8 cellular contexts compared by ENCODE assay signal in the genomic region with DNA sequence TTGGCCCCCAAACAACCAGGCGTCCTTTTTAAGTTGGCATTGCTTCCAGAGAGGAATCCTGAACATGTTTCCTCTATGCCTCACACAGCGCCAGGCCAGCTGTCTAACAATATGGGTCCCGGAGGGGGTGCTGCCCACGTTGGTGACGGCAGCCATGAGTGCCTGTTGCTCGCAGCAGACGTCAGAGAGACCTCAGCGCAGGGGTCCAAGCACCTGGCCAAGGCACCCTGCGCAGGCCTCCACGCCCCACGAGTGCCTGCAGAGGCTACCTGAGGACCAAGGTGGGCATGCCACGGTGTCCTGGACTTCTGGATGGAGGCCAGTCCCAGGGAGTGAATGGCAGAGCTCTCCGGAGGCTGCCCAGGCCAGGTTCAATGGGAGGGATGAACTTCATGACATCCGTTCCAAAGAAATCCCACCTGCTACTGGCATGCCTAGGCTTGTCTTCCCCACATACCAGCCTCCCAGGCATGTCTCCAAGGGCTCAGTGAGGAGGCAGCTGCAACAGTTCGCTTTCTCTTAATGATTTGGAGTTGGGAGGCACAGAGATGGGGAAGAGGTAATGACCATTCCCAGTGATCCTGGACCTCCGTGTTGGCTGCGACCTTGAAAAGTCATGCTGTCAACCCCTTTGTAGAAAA. TPM values are rescaled to one million over a fixed set of nuclear protein-coding genes. Genes with fewer than 3 reads are reported as not detected.
DNase-seq lines count a peak whose midpoint lies in the region; ATAC-seq and TF ChIP-seq lines count a peak whose summit lies in the region.

No MANE protein-coding gene starts in this region.

- H3K36me3 ChIP-seq in neuronal stem cell (replicated peaks in 1 of 2; ENCODE audit: control insufficient read depth in 2 of 2, insufficient read depth in 2 of 2, low read length in 2 of 2) = no peaks in the 10 kb centered on the region

- peaks cover 14 to 31% of the 10 kb centered on the region in 2 donors for H3K4me1 ChIP-seq in neuronal stem cell (ENCODE audit: control insufficient read depth in 2 of 2, insufficient read depth in 1 of 2, low read depth in 1 of 2, low read length in 2 of 2)

- no peak for ATAC-seq in GM18867 (IDR thresholded peaks at IDR 0.05; ENCODE audit: unreplicated experiment)
- no peak for ATAC-seq in GM21360 (IDR thresholded peaks at IDR 0.05; ENCODE audit: unreplicated experiment)

- no peak overlapping the region for H4K8ac ChIP-seq in neuronal stem cell (ENCODE audit: low read depth, low read length)

- no peak overlapping the region for H3K14ac ChIP-seq in neuronal stem cell (ENCODE audit: low read length)

- H3K23ac ChIP-seq in neuronal stem cell (ENCODE audit: low read depth, low read length, poor library complexity) = peak overlapping the region; percentile 30

- H2AFZ ChIP-seq in neuronal stem cell (ENCODE audit: low read length) = peak overlapping the region; percentile 74

- H3K9me3 Mint-ChIP-seq in chondrocyte (ENCODE audit: low read depth) = no peaks in the 10 kb centered on the region

- H3K27ac ChIP-seq in neuronal stem cell (replicated peaks; ENCODE audit: low read length) = no peak overlapping the region

- H3K4me3 Mint-ChIP-seq in chondrocyte (ENCODE audit: unreplicated experiment) = no peak overlapping the region

- no peaks in the 10 kb centered on the region for H3K79me1 ChIP-seq in neuronal stem cell (ENCODE audit: low read depth, low read length)

- H2BK12ac ChIP-seq in neuronal stem cell (ENCODE audit: low read length) = peak overlapping the region; percentile 91

- WGBS in neuronal stem cell (ENCODE audit: extremely low coverage in 2 of 2, insufficient read length in 2 of 2, insufficient replicate concordance in 1 of 2), 2 donors = no CpG with 5 or more reads among the region's 17 CpGs

- H3K4ac ChIP-seq in neuronal stem cell (ENCODE audit: low read length) = no peak overlapping the region

- H4K91ac ChIP-seq in neuronal stem cell (ENCODE audit: low read depth, low read length, poor library complexity) = no peak overlapping the region

- peaks cover 87% of the 10 kb centered on the region for H3K4me1 Mint-ChIP-seq in chondrocyte (ENCODE audit: low read depth)

- H3K27me3 Mint-ChIP-seq in chondrocyte (ENCODE audit: low read depth) = no peaks in the 10 kb centered on the region

- peak overlapping the region; percentile 76 for H2AK5ac ChIP-seq in neuronal stem cell (ENCODE audit: low read depth, low read length)

- H3K18ac ChIP-seq in neuronal stem cell (ENCODE audit: low read length) = peak overlapping the region; percentile 88

- no peak overlapping the region for H2BK5ac ChIP-seq in neuronal stem cell (ENCODE audit: low read length)

- H3K27ac Mint-ChIP-seq in chondrocyte (ENCODE audit: unreplicated experiment) = peak overlapping the region; percentile 97

- H2BK15ac ChIP-seq in neuronal stem cell (ENCODE audit: low read length) = peak overlapping the region; percentile 41

- H3K4me2 ChIP-seq in neuronal stem cell (ENCODE audit: insufficient read depth, low read length, poor library complexity, severe bottlenecking) = no peak overlapping the region

- peak overlapping the region in 1 of 2 donors; percentile 13 for H3K4me3 ChIP-seq in neuronal stem cell (ENCODE audit: low read length in 2 of 2)

- DNase-seq in ELF-1 (ENCODE audit: low read depth, low spot score) (peak; percentile 45), NCI-H2227 treated with DMSO at 0.1 percent for 48 hours (lab: John Stamatoyannopoulos, UW) (peak; percentile 5), chondrocyte (ENCODE audit: low spot score) (no peak), neuronal stem cell (ENCODE audit: low spot score) (no peak), GM20000 (ENCODE audit: low spot score) (no peak), OCI-M1 (lab: John Stamatoyannopoulos, UW) (no peak)

- H3K27me3 ChIP-seq in neuronal stem cell (ENCODE audit: control insufficient read depth in 3 of 3, insufficient read depth in 3 of 3, low read depth in 1 of 3, low read length in 3 of 3) = no peaks in the 10 kb centered on the region

- H3K9ac ChIP-seq in neuronal stem cell (ENCODE audit: low read depth, low read length, poor library complexity) = no peak overlapping the region

- H3K36me3 Mint-ChIP-seq in chondrocyte (ENCODE audit: low read depth) = no peaks in the 10 kb centered on the region

- no peak overlapping the region for H2BK120ac ChIP-seq in neuronal stem cell (ENCODE audit: low read depth, low read length)

- no peak for TF ChIP-seq CTCF in chondrocyte (IDR thresholded peaks at IDR 0.05)
- TF ChIP-seq CTCF in GM20000 (IDR thresholded peaks at IDR 0.05; ENCODE audit: extremely low read depth, missing control alignments) = no peak

- no peaks in the 10 kb centered on the region for H3K9me3 ChIP-seq in neuronal stem cell (replicated peaks in 1 of 2; ENCODE audit: control insufficient read depth in 2 of 2, insufficient read depth in 1 of 2, low read depth in 1 of 2, low read length in 2 of 2)

RNA-seq across cellular contexts. Expression of a gene that starts 11.6 kb away (rescaled TPM):
- 129 to 161 TPM (median 155 TPM) in 3 replicates for total RNA-seq in chondrocyte
- 21.1 TPM for polyA plus RNA-seq in neuronal stem cell (2013, experiment 1 of 2)
- polyA plus RNA-seq in neuronal stem cell (2013, experiment 2 of 2) = 21.5 TPM

Comparison
In these comparisons a context has a peak if more than half of its experiments do, and no peak if none do; other contexts are left out.
1. DNase-seq: peak in ELF-1 (single experiment) and NCI-H2227 treated with DMSO at 0.1 percent for 48 hours (single experiment); none in chondrocyte (single experiment), neuronal stem cell (single experiment), GM20000 (single experiment) and OCI-M1 (single experiment).